Comparison of ENCODE assay signal across 2 cellular contexts in genomic region chr13:112012004-112012704, GRCh38.
TF ChIP-seq lines count a peak whose summit lies in the region.

No MANE protein-coding gene starts in this region.

TF ChIP-seq in IMR-90, 13 proteins besides CTCF, POLR2A, EP300 and RAD21:
- TF ChIP-seq RFX5 (IDR thresholded peaks at IDR 0.05; ENCODE audit: low read depth, low read length) (no peak), CEBPB (IDR thresholded peaks at IDR 0.05; ENCODE audit: low read depth, low read length) (no peak), MAZ (IDR thresholded peaks at IDR 0.05; ENCODE audit: borderline replicate concordance, low read depth, low read length) (no peak), MAFK (IDR thresholded peaks at IDR 0.05; ENCODE audit: low read depth, low read length) (no peak), RCOR1 (IDR thresholded peaks at IDR 0.05; ENCODE audit: insufficient replicate concordance, low read length) (no peak), USF2 (IDR thresholded peaks at IDR 0.05; ENCODE audit: low read depth, low read length) (no peak), MXI1 (IDR thresholded peaks at IDR 0.05; ENCODE audit: borderline replicate concordance, low read depth, low read length) (no peak), BHLHE40 (IDR thresholded peaks at IDR 0.05; ENCODE audit: low read depth, low read length) (no peak), CHD1 (IDR thresholded peaks at IDR 0.05; ENCODE audit: low read depth, low read length) (no peak)
- TF ChIP-seq, protein P1, sequence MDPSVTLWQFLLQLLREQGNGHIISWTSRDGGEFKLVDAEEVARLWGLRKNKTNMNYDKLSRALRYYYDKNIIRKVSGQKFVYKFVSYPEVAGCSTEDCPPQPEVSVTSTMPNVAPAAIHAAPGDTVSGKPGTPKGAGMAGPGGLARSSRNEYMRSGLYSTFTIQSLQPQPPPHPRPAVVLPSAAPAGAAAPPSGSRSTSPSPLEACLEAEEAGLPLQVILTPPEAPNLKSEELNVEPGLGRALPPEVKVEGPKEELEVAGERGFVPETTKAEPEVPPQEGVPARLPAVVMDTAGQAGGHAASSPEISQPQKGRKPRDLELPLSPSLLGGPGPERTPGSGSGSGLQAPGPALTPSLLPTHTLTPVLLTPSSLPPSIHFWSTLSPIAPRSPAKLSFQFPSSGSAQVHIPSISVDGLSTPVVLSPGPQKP (IDR thresholded peaks at IDR 0.05; ENCODE audit: borderline replicate concordance, low read depth, low read length) = no peak

TF ChIP-seq in H1, 55 proteins besides CTCF, POLR2A, EP300 and RAD21:
- TF ChIP-seq, protein P2, sequence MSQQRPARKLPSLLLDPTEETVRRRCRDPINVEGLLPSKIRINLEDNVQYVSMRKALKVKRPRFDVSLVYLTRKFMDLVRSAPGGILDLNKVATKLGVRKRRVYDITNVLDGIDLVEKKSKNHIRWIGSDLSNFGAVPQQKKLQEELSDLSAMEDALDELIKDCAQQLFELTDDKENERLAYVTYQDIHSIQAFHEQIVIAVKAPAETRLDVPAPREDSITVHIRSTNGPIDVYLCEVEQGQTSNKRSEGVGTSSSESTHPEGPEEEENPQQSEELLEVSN (IDR thresholded peaks at IDR 0.05) = no peak
- no peak for TF ChIP-seq ZNF274 (IDR thresholded peaks at IDR 0.05; ENCODE audit: borderline replicate concordance, extremely low read depth, low read length)
- peak; percentile 96 for TF ChIP-seq TEAD4 (IDR thresholded peaks at IDR 0.05; ENCODE audit: low read depth, low read length)
- no peak for TF ChIP-seq CREB1 (IDR thresholded peaks at IDR 0.05)
- no peak for TF ChIP-seq TBP (IDR thresholded peaks at IDR 0.05; ENCODE audit: low read depth, low read length)
- no peak for TF ChIP-seq USF2 (IDR thresholded peaks at IDR 0.05; ENCODE audit: low read length)
- no peak for TF ChIP-seq GTF2F1 (IDR thresholded peaks at IDR 0.05; ENCODE audit: borderline replicate concordance, low read depth, low read length)
